12 cellular contexts compared by ENCODE assay signal in the genomic region with DNA sequence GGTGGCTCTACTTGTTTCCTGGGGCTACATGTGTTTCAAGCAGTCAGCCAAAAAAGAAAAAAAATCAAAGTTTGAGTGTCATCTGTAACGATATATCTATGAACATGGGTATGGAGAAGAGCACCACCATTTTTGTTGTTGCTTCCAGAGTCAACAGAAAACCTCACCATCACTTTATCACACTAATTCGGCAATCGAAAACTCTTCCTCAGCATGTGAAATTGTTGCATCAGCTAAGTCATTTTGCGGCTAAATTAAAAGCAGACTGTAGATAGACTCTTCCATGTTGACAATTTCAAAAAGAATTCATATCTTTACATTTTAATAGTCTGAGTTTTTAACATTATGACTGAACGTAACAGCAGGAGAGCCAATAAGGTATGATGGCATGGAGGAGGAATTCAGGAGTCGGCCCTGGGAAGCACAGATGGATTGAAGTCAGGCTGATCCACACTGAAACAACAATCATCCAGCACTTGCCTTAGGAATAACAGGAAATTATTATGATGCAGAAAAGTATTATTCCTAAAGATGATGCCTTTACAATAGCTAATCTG.
A peak's percentile ranks its signal among the peaks of the same experiment; 100 is the strongest.
DNase-seq lines count a peak whose midpoint lies in the region; ATAC-seq and TF ChIP-seq lines count a peak whose summit lies in the region.
"Had no signal": no experiment of that assay in that cellular context is flagged by ENCODE, and none has a peak within 500 bp of the region (broad histone marks: within the 10 kb centered on the region; RNA-seq: fewer than 3 reads in every experiment).

No MANE protein-coding gene starts in this region.

- in situ Hi-C loops in KBM-7 (cut with MboI; ENCODE audit: low pct_unique_long_range_greater_than_20kb, low sequenced_read_pairs): no loop called here

- DNase-seq in AG09319 (ENCODE audit: extremely low read depth, low read depth) (peak; percentile 34), SK-N-SH (no peak), fibroblast of mammary gland (ENCODE audit: low read depth) (peak; percentile 91), osteoblast (ENCODE audit: insufficient read length, low spot score, missing footprints) (no peak), KBM-7 (no peak), upper lobe of left lung (no peak)
- DNase-seq: adrenal gland; CD4-positive, alpha-beta T cell; small intestine; stimulated activated naive B cell treated with anti-CD40 and anti-IgM and Interleukin-4, amounts not matched to agents 10 μg/mL and 1 μg/mL and 100 μg/mL, for 72 hours had no signal

- no peak for TF ChIP-seq POLR2A in upper lobe of left lung (IDR thresholded peaks at IDR 0.05)

- H3K4me3 ChIP-seq in SK-N-SH (ENCODE audit: low read depth in 2 of 2, low read length in 1 of 2): peak overlapping the region in 1 of 2 experiments; percentile 59; a peak in 1 of 4 replicates
- H3K4me3 ChIP-seq in fibroblast of mammary gland (ENCODE audit: control insufficient read depth, low read depth, low read length): no peak overlapping the region
- peak overlapping the region; percentile 32 for H3K4me3 ChIP-seq in osteoblast (ENCODE audit: insufficient read depth, low read length)
- H3K4me3 ChIP-seq in upper lobe of left lung: no peak overlapping the region
- H3K4me3 ChIP-seq: adrenal gland had no signal

- H4K20me1 ChIP-seq in SK-N-SH (ENCODE audit: insufficient read depth) (no peaks in the 10 kb centered on the region), osteoblast (ENCODE audit: insufficient read depth, low read length) (no peaks in the 10 kb centered on the region)

- TF ChIP-seq EP300 in SK-N-SH (IDR thresholded peaks at IDR 0.05; ENCODE audit: borderline replicate concordance in 1 of 2, low read depth in 1 of 2, low read length in 1 of 2) (peak in 1 of 2 experiments; percentile 85; a peak in 2 of 4 replicates), upper lobe of left lung (IDR thresholded peaks at IDR 0.05) (no peak)

- no peaks in the 10 kb centered on the region for H3K9me2 ChIP-seq in SK-N-SH

- H3K79me2 ChIP-seq in SK-N-SH (ENCODE audit: insufficient read depth) (peaks cover 48% of the 10 kb centered on the region), osteoblast (ENCODE audit: insufficient read depth, low read length) (no peaks in the 10 kb centered on the region)

- H3F3A ChIP-seq in SK-N-SH (replicated peaks; ENCODE audit: insufficient read depth): peaks cover 41% of the 10 kb centered on the region

- peak overlapping the region; percentile 92 for H3K9ac ChIP-seq in SK-N-SH

- ATAC-seq in HG02763 (IDR thresholded peaks at IDR 0.05; ENCODE audit: unreplicated experiment) (no peak), GM21576 (IDR thresholded peaks at IDR 0.05; ENCODE audit: unreplicated experiment) (no peak), upper lobe of left lung (ENCODE audit: low FRiP score in 2 of 2) (no peak)
- ATAC-seq: stimulated activated naive B cell treated with anti-CD40 and anti-IgM and Interleukin-4, amounts not matched to agents 10 μg/mL and 1 μg/mL and 100 μg/mL, for 72 hours had no signal

- H3K27me3 ChIP-seq in SK-N-SH (ENCODE audit: insufficient read depth) (no peaks in the 10 kb centered on the region), osteoblast (ENCODE audit: insufficient read depth, low read length) (no peaks in the 10 kb centered on the region), upper lobe of left lung (no peaks in the 10 kb centered on the region)
- H3K27me3 ChIP-seq: adrenal gland had no signal

- H3K4me1 ChIP-seq in SK-N-SH (ENCODE audit: control insufficient read depth in 1 of 2, insufficient read depth in 2 of 2, low read depth in 1 of 2, low read length in 1 of 2): peaks cover 4 to 9% of the 10 kb centered on the region in 2 experiments; a peak in 3 of 4 replicates
- H3K4me1 ChIP-seq in osteoblast (ENCODE audit: insufficient read depth, low read length): peaks cover 50% of the 10 kb centered on the region
- peaks cover 4 to 14% (median 8%) of the 10 kb centered on the region in 4 donors for H3K4me1 ChIP-seq in upper lobe of left lung

- 31% methylated on average over 6 of the region's 6 CpGs for WGBS in SK-N-SH (ENCODE audit: low lambda C conversion rate)
- WGBS in upper lobe of left lung, 2 donors: 87 to 90% methylated on average over 6 of the region's 6 CpGs

- no peak for TF ChIP-seq CTCF in AG09319 (IDR thresholded peaks at IDR 0.05; ENCODE audit: low read depth, low read length)
- TF ChIP-seq CTCF in SK-N-SH (IDR thresholded peaks at IDR 0.05): no peak
- no peak for TF ChIP-seq CTCF in fibroblast of mammary gland (conservative IDR thresholded peaks at IDR 0.05; ENCODE audit: control insufficient read depth, insufficient read depth, low read depth, low read length)
- no peak for TF ChIP-seq CTCF in osteoblast (IDR thresholded peaks at IDR 0.05; ENCODE audit: extremely low read depth, low read depth, low read length)
- TF ChIP-seq CTCF in upper lobe of left lung (IDR thresholded peaks at IDR 0.05): no peak

- CTCF ChIA-PET in SK-N-SH (lab: Yijun Ruan, JAX): interaction anchor here (0.9 kb wide), 1 partner anchor 12 kb away, joined by 3 read pairs; no protein-coding TSS in a partner anchor

- POLR2A ChIA-PET in SK-N-SH (lab: Yijun Ruan, JAX): no interaction called here

- H3K27ac ChIP-seq in SK-N-SH (ENCODE audit: low read depth in 2 of 2, low read length in 1 of 2) (peak overlapping the region; percentile 90 to 100; a peak in 3 of 4 replicates), osteoblast (ENCODE audit: low read depth, low read length) (peak overlapping the region; percentile 100), upper lobe of left lung (peak overlapping the region in 2 of 4 donors; percentile 33 to 43)
- H3K27ac ChIP-seq: adrenal gland had no signal

- H2AFZ ChIP-seq in SK-N-SH (ENCODE audit: low read depth) (no peak overlapping the region), osteoblast (ENCODE audit: low read length) (no peak overlapping the region)

- peaks cover 0 to 26% of the 10 kb centered on the region in 2 experiments for H3K36me3 ChIP-seq in SK-N-SH (replicated peaks in 1 of 2; ENCODE audit: control insufficient read depth in 1 of 2, insufficient read depth in 2 of 2, low read length in 1 of 2)
- H3K36me3 ChIP-seq in osteoblast (ENCODE audit: insufficient read depth, low read length): no peaks in the 10 kb centered on the region
- no peaks in the 10 kb centered on the region for H3K36me3 ChIP-seq in upper lobe of left lung
- H3K36me3 ChIP-seq: adrenal gland had no signal

- no peak for TF ChIP-seq RAD21 in SK-N-SH (IDR thresholded peaks at IDR 0.05; ENCODE audit: low read length)

- H3K4me2 ChIP-seq in SK-N-SH: peak overlapping the region; percentile 71
- H3K4me2 ChIP-seq in osteoblast (ENCODE audit: insufficient read depth, low read length): peak overlapping the region; percentile 84

- H3K9me3 ChIP-seq in SK-N-SH (no peaks in the 10 kb centered on the region), osteoblast (ENCODE audit: low read depth, low read length) (no peaks in the 10 kb centered on the region), upper lobe of left lung (no peaks in the 10 kb centered on the region)
- H3K9me3 ChIP-seq: adrenal gland had no signal

TF ChIP-seq in SK-N-SH, 30 proteins besides CTCF, POLR2A, EP300 and RAD21 (continues in another document):
- TF ChIP-seq YY1 (IDR thresholded peaks at IDR 0.05; ENCODE audit: low read depth) (peak; percentile 49; the same call in 1 of the 2 replicates), JUND (IDR thresholded peaks at IDR 0.05) (peak; percentile 75), NRF1 (IDR thresholded peaks at IDR 0.05; ENCODE audit: low read depth, low read length) (no peak), FOSL2 (IDR thresholded peaks at IDR 0.05; ENCODE audit: borderline replicate concordance, low read depth) (peak; percentile 75), FOXM1 (IDR thresholded peaks at IDR 0.05; ENCODE audit: low read depth) (0 out of 2 replicates have a peak, but pooled peaks have one; percentile 29), NFIC (IDR thresholded peaks at IDR 0.05; ENCODE audit: borderline replicate concordance) (peak; percentile 55; the same call in 1 of the 2 replicates), ELF1 (IDR thresholded peaks at IDR 0.05) (no peak), PBX3 (IDR thresholded peaks at IDR 0.05) (peak; percentile 63), GABPA (IDR thresholded peaks at IDR 0.05; ENCODE audit: low read depth) (no peak)
- TF ChIP-seq, protein P1, sequence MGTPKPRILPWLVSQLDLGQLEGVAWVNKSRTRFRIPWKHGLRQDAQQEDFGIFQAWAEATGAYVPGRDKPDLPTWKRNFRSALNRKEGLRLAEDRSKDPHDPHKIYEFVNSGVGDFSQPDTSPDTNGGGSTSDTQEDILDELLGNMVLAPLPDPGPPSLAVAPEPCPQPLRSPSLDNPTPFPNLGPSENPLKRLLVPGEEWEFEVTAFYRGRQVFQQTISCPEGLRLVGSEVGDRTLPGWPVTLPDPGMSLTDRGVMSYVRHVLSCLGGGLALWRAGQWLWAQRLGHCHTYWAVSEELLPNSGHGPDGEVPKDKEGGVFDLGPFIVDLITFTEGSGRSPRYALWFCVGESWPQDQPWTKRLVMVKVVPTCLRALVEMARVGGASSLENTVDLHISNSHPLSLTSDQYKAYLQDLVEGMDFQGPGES (IDR thresholded peaks at IDR 0.05; ENCODE audit: low read depth, low read length): no peak
- TF ChIP-seq, protein P2, sequence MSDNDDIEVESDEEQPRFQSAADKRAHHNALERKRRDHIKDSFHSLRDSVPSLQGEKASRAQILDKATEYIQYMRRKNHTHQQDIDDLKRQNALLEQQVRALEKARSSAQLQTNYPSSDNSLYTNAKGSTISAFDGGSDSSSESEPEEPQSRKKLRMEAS (IDR thresholded peaks at IDR 0.05; ENCODE audit: low read depth): peak; percentile 66; the same call in 1 of the 2 replicates
- TF ChIP-seq, protein P3, sequence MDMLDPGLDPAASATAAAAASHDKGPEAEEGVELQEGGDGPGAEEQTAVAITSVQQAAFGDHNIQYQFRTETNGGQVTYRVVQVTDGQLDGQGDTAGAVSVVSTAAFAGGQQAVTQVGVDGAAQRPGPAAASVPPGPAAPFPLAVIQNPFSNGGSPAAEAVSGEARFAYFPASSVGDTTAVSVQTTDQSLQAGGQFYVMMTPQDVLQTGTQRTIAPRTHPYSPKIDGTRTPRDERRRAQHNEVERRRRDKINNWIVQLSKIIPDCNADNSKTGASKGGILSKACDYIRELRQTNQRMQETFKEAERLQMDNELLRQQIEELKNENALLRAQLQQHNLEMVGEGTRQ (IDR thresholded peaks at IDR 0.05; ENCODE audit: borderline replicate concordance, low read depth, low read length): no peak

Comparison
In these comparisons a context has a peak if more than half of its experiments do, and no peak if none do; other contexts are left out.
1. DNase-seq: peak in AG09319 (single experiment) and fibroblast of mammary gland (single experiment); none in SK-N-SH (single experiment), osteoblast (single experiment), KBM-7 (single experiment) and upper lobe of left lung (0 of 2).